37 cellular contexts compared by ENCODE assay signal in genomic region chr10:103539751-103540150, GRCh38. TPM values are rescaled to one million over a fixed set of nuclear protein-coding genes. Genes with fewer than 3 reads are reported as not detected.
DNase-seq lines count a peak whose midpoint lies in the region; TF ChIP-seq lines count a peak whose summit lies in the region.
"Had no signal": no experiment of that assay in that cellular context is flagged by ENCODE, and none has a peak within 500 bp of the region (broad histone marks: within the 10 kb centered on the region; RNA-seq: fewer than 3 reads in every experiment).

No MANE protein-coding gene starts in this region.

- no peak overlapping the region for H3K4ac ChIP-seq in trophoblast cell (ENCODE audit: low read depth, low read length)

- H3K9me3 Mint-ChIP-seq in type B pancreatic cell, result no peaks in the 10 kb centered on the region
- H3K9me3 Mint-ChIP-seq: CD4-positive, alpha-beta T cell; CD8-positive, alpha-beta T cell had no signal

- in situ Hi-C loops in HAP-1 (cut with MboI; ENCODE audit: low sequenced_read_pairs), result no loop called here

- no peak overlapping the region for H3K18ac ChIP-seq in trophoblast cell (ENCODE audit: low read length)

- peaks cover 24% of the 10 kb centered on the region for H3K79me1 ChIP-seq in trophoblast cell (ENCODE audit: low read length)

- H3K27ac ChIP-seq in trophoblast cell (ENCODE audit: low read depth, low read length), result peak overlapping the region; percentile 81
- H3K27ac ChIP-seq: 22Rv1; A549; BLaER1; BLaER1 treated with 17β-estradiol and CSF1 and Interleukin-3, amounts not matched to agents 10 nM and 100 nM; C4-2B had no signal

- DNase-seq in activated CD8-positive, alpha-beta memory T cell treated with anti-CD3 and anti-CD28 coated beads for 24 hours, result peak; percentile 11
- DNase-seq in activated CD8-positive, alpha-beta memory T cell treated with anti-CD3 and anti-CD28 coated beads, Interleukin-2, amount 50 U/mL, for 48 hours, result no peak
- DNase-seq in islet precursor cell, result peak; percentile 24
- DNase-seq in trophoblast cell, result peak; percentile 69 to 76
- DNase-seq in type B pancreatic cell (ENCODE audit: extremely low spot score, unreplicated experiment), result no peak
- no peak for DNase-seq in HAP-1 (ENCODE audit: low spot score in 2 of 2)
- no peak for DNase-seq in SIG-M5 (lab: John Stamatoyannopoulos, UW)
- DNase-seq in COLO829 (ENCODE audit: low spot score), result no peak
- DNase-seq: 8988T; ACHN; AML-193; BE2C; C1 segment of cervical spinal cord; Caco-2; Calu3; CD4-positive, alpha-beta memory T cell; CD4-positive, alpha-beta T cell; CD4-positive, CD25-positive, alpha-beta regulatory T cell; CD8-positive, alpha-beta memory T cell; CD8-positive, alpha-beta T cell; COR-L47; DMS 273 treated with DMSO at 0.1 percent for 48 hours; DMS153; DMS53; DMS79; DMS79 treated with DMSO at 0.1 percent for 48 hours; DND-41; EL had no signal

- no peak overlapping the region for H3K9ac ChIP-seq in trophoblast cell (ENCODE audit: low read length)
- H3K9ac ChIP-seq: BLaER1; BLaER1 treated with 17β-estradiol and CSF1 and Interleukin-3, amounts not matched to agents 10 nM and 100 nM had no signal

- H3K4me3 ChIP-seq in trophoblast cell (ENCODE audit: low read depth, low read length) (no peak overlapping the region), HAP-1 (no peak overlapping the region)
- H3K4me3 ChIP-seq: A549; BLaER1; BLaER1 treated with 17β-estradiol and CSF1 and Interleukin-3, amounts not matched to agents 10 nM and 100 nM had no signal

- no peak overlapping the region for H2AFZ ChIP-seq in trophoblast cell (ENCODE audit: insufficient read depth, low read length, poor library complexity)

- H2BK12ac ChIP-seq in trophoblast cell (ENCODE audit: low read length), result no peak overlapping the region

- peaks cover 4% of the 10 kb centered on the region for H3K9me3 ChIP-seq in trophoblast cell (ENCODE audit: insufficient read depth, low read depth, low read length)
- H3K9me3 ChIP-seq in HAP-1, result no peaks in the 10 kb centered on the region; the same call in 1 of the 2 replicates
- H3K9me3 ChIP-seq: A549, BE2C, Caco-2 had no signal

- H3K14ac ChIP-seq in trophoblast cell (ENCODE audit: low read length), result no peak overlapping the region

- no peaks in the 10 kb centered on the region for H3K27me3 Mint-ChIP-seq in type B pancreatic cell

- H3K79me2 ChIP-seq in trophoblast cell (ENCODE audit: control insufficient read depth, insufficient read depth, low read length, poor library complexity), result no peaks in the 10 kb centered on the region

- peaks cover 21% of the 10 kb centered on the region for H3K4me1 Mint-ChIP-seq in type B pancreatic cell (ENCODE audit: unreplicated experiment)

- H4K8ac ChIP-seq in trophoblast cell (ENCODE audit: low read depth, low read length), result no peak overlapping the region

- H3K4me1 ChIP-seq in trophoblast cell (ENCODE audit: control insufficient read depth in 1 of 2, insufficient read depth in 2 of 2, low read length in 2 of 2) (peaks cover 14 to 15% of the 10 kb centered on the region in 2 experiments), HAP-1 (peaks cover 9% of the 10 kb centered on the region)

- peak overlapping the region; percentile 37 for H2BK120ac ChIP-seq in trophoblast cell (ENCODE audit: insufficient read depth, low read length, poor library complexity)

- H2BK5ac ChIP-seq in trophoblast cell (ENCODE audit: low read depth, low read length, poor library complexity), result peak overlapping the region; percentile 50

- H3K27me3 ChIP-seq in trophoblast cell (ENCODE audit: insufficient read depth, low read length) (no peaks in the 10 kb centered on the region), HAP-1 (ENCODE audit: low read depth) (peaks cover 3% of the 10 kb centered on the region; the same call in 1 of the 2 replicates)
- H3K27me3 ChIP-seq: BE2C; BLaER1; BLaER1 treated with 17β-estradiol and CSF1 and Interleukin-3, amounts not matched to agents 10 nM and 100 nM had no signal

- no peak overlapping the region for H3K4me2 ChIP-seq in trophoblast cell (ENCODE audit: low read length)
- H3K4me2 ChIP-seq: A549; BLaER1; BLaER1 treated with 17β-estradiol and CSF1 and Interleukin-3, amounts not matched to agents 10 nM and 100 nM had no signal

- H3K27ac Mint-ChIP-seq in type B pancreatic cell, result peak overlapping the region; percentile 52
- H3K27ac Mint-ChIP-seq: B cell; CD4-positive, alpha-beta T cell; CD4-positive, CD25-positive, alpha-beta regulatory T cell; CD8-positive, alpha-beta memory T cell; CD8-positive, alpha-beta T cell had no signal

- no CpG with 5 or more reads among the region's 1 CpG for WGBS in trophoblast cell (ENCODE audit: extremely low coverage, insufficient coverage, insufficient read length)

- no peak overlapping the region for H4K12ac ChIP-seq in trophoblast cell (ENCODE audit: low read depth, low read length)

- no peak overlapping the region for H3K23ac ChIP-seq in trophoblast cell (ENCODE audit: low read length)

- peak overlapping the region; percentile 21 for H3K4me3 Mint-ChIP-seq in type B pancreatic cell
- H3K4me3 Mint-ChIP-seq: B cell; CD14-positive monocyte; CD4-positive, alpha-beta memory T cell; CD4-positive, alpha-beta T cell; CD4-positive, CD25-positive, alpha-beta regulatory T cell; CD8-positive, alpha-beta memory T cell; CD8-positive, alpha-beta T cell had no signal

- H3K36me3 ChIP-seq in trophoblast cell (ENCODE audit: control insufficient read depth in 1 of 2, insufficient read depth in 2 of 2, low read length in 2 of 2) (peaks cover 0 to 3% of the 10 kb centered on the region in 2 experiments), HAP-1 (replicated peaks) (no peaks in the 10 kb centered on the region)
- H3K36me3 ChIP-seq: BE2C; BLaER1; BLaER1 treated with 17β-estradiol and CSF1 and Interleukin-3, amounts not matched to agents 10 nM and 100 nM had no signal

- no peak for TF ChIP-seq CTCF in type B pancreatic cell (conservative IDR thresholded peaks at IDR 0.05)

- no peak overlapping the region for H2AK5ac ChIP-seq in trophoblast cell (ENCODE audit: low read length)

- H4K91ac ChIP-seq in trophoblast cell (ENCODE audit: low read depth, low read length), result peak overlapping the region; percentile 55

- H3K36me3 Mint-ChIP-seq in type B pancreatic cell, result no peaks in the 10 kb centered on the region
- H3K36me3 Mint-ChIP-seq: CD14-positive monocyte; CD4-positive, alpha-beta memory T cell; CD4-positive, CD25-positive, alpha-beta regulatory T cell; CD8-positive, alpha-beta memory T cell; CD8-positive, alpha-beta T cell had no signal

RNA-seq across cellular contexts. Expression of gene NEURL1, which starts 46.2 kb away (rescaled TPM):
- 197 and 211 TPM in 2 replicates for polyA plus RNA-seq in trophoblast cell (2013)
- 38.3 and 102 TPM in 2 replicates for total RNA-seq in type B pancreatic cell (ENCODE audit: low replicate concordance)
- total RNA-seq: A172, Calu3, Daoy had no signal

Comparison
In these comparisons a context has a peak if more than half of its experiments do, and no peak if none do; other contexts are left out.
1. DNase-seq: peak in activated CD8-positive, alpha-beta memory T cell treated with anti-CD3 and anti-CD28 coated beads for 24 hours (single experiment), islet precursor cell (single experiment) and trophoblast cell (2 of 2); none in activated CD8-positive, alpha-beta memory T cell treated with anti-CD3 and anti-CD28 coated beads, Interleukin-2, amount 50 U/mL, for 48 hours (single experiment), type B pancreatic cell (single experiment), HAP-1 (0 of 2), SIG-M5 (single experiment) and COLO829 (single experiment).